ENCODE assay signal across 16 cellular contexts in genomic region chr16:58615280-58615679, GRCh38.
A peak's percentile ranks its signal among the peaks of the same experiment; 100 is the strongest.
DNase-seq lines count a peak whose midpoint lies in the region; FAIRE-seq and TF ChIP-seq lines count a peak whose summit lies in the region.
"Had no signal": no experiment of that assay in that cellular context is flagged by ENCODE, and none has a peak within 500 bp of the region (broad histone marks: within the 10 kb centered on the region; RNA-seq: fewer than 3 reads in every experiment).

No MANE protein-coding gene starts in this region.

- FAIRE-seq in GM19239 (lab: Jason Lieb, UNC) = no peak
- FAIRE-seq: GM12892 had no signal

- H3K27me3 Mint-ChIP-seq in activated naive CD8-positive, alpha-beta T cell = no peaks in the 10 kb centered on the region

- no peak overlapping the region for H3K4me3 ChIP-seq in AG10803 (ENCODE audit: low read length)
- H3K4me3 ChIP-seq in fibroblast of mammary gland (ENCODE audit: control insufficient read depth, low read depth, low read length) = no peak overlapping the region
- H3K4me3 ChIP-seq: SK-N-MC had no signal

- H3K36me3 Mint-ChIP-seq in activated naive CD8-positive, alpha-beta T cell = peaks cover 2% of the 10 kb centered on the region

- DNase-seq in AG10803 (ENCODE audit: low read depth) (peak; percentile 50), EH (ENCODE audit: low read depth) (peak; percentile 67), fibroblast of mammary gland (ENCODE audit: low read depth) (peak; percentile 86), germinal center (ENCODE audit: low spot score) (no peak), NCI-H2107 treated with DMSO at 0.1 percent for 48 hours (lab: John Stamatoyannopoulos, UW; ENCODE audit: unreplicated experiment) (no peak), GM19239 (ENCODE audit: insufficient read length, low spot score) (no peak), NCI-H1694 treated with DMSO at 0.1 percent for 48 hours (lab: John Stamatoyannopoulos, UW) (no peak)
- DNase-seq: activated CD4-positive, alpha-beta T cell treated with anti-CD3 and anti-CD28 coated beads for 48 hours; anterior cingulate cortex; DMS 273 treated with DMSO at 0.1 percent for 48 hours; NCI-H146; NCI-H345; T1000 had no signal

- TF ChIP-seq CTCF in AG10803 (conservative IDR thresholded peaks at IDR 0.05; ENCODE audit: low read length) (no peak), fibroblast of mammary gland (conservative IDR thresholded peaks at IDR 0.05; ENCODE audit: control insufficient read depth, insufficient read depth, low read depth, low read length) (no peak)

- peak overlapping the region; percentile 10 for H3K4me3 Mint-ChIP-seq in activated naive CD8-positive, alpha-beta T cell

- peak overlapping the region; percentile 28 for H3K27ac Mint-ChIP-seq in activated naive CD8-positive, alpha-beta T cell

- H3K4me1 Mint-ChIP-seq in activated naive CD8-positive, alpha-beta T cell (ENCODE audit: low read depth) = peaks cover 29% of the 10 kb centered on the region

- H3K9me3 Mint-ChIP-seq in activated naive CD8-positive, alpha-beta T cell (ENCODE audit: low read depth) = no peaks in the 10 kb centered on the region

Comparison
In these comparisons a context has a peak if more than half of its experiments do, and no peak if none do; other contexts are left out.
1. DNase-seq: peak in AG10803 (single experiment), EH (single experiment) and fibroblast of mammary gland (single experiment); none in germinal center (single experiment), NCI-H2107 treated with DMSO at 0.1 percent for 48 hours (single experiment), GM19239 (single experiment) and NCI-H1694 treated with DMSO at 0.1 percent for 48 hours (single experiment).